Comparison of ENCODE assay signal across 11 cellular contexts in genomic region chr2:18829331-18829902, GRCh38.
DNase-seq lines count a peak whose midpoint lies in the region; FAIRE-seq and TF ChIP-seq lines count a peak whose summit lies in the region.
"Had no signal": no experiment of that assay in that cellular context is flagged by ENCODE, and none has a peak within 500 bp of the region (broad histone marks: within the 10 kb centered on the region; RNA-seq: fewer than 3 reads in every experiment).

No MANE protein-coding gene starts in this region.

- H3K4me1 ChIP-seq in left ventricle myocardium inferior (peaks cover 59% of the 10 kb centered on the region), astrocyte (ENCODE audit: insufficient read depth, low read length) (peaks cover 27% of the 10 kb centered on the region), kidney (ENCODE audit: control insufficient read depth in 1 of 2, insufficient read depth in 1 of 2, low read depth in 1 of 2, low read length in 2 of 2) (no peaks in the 10 kb centered on the region), thyroid gland (peaks cover 9 to 10% of the 10 kb centered on the region in 2 donors)

- no peaks in the 10 kb centered on the region for H3K27me3 Mint-ChIP-seq in astrocyte (ENCODE audit: low read depth, unreplicated experiment)
- no peaks in the 10 kb centered on the region for H3K27me3 Mint-ChIP-seq in activated CD4-positive, alpha-beta T cell treated with anti-CD3 and anti-CD28 coated beads, Interleukin-2, amount 10 ng/mL, durations not matched to agents 24 days and 14 days

- DNase-seq in left ventricle myocardium inferior (no peak), cardiac septum (ENCODE audit: low spot score) (no peak), astrocyte (ENCODE audit: low read depth) (peak; percentile 91), kidney (no peak), thyroid gland (no peak), DMS53 (lab: John Stamatoyannopoulos, UW) (no peak), HEK293T (ENCODE audit: extremely low spot score) (no peak)
- no peak for DNase-seq in activated CD4-positive, alpha-beta T cell treated with anti-CD3 and anti-CD28 coated beads, Interleukin-2, amount 10 ng/mL, durations not matched to agents 24 days and 14 days
- DNase-seq: heart right ventricle, NCI-H1694, substantia nigra had no signal

- intact Hi-C loops in left ventricle myocardium inferior (cut with micrococcal nuclease) (no loop called here), cardiac septum (cut with DNase I) (no loop called here), kidney (cut with DNase I) (no loop called here), thyroid gland (cut with DNase I) (no loop called here)
- intact Hi-C loops in activated CD4-positive, alpha-beta T cell treated with anti-CD3 and anti-CD28 coated beads, Interleukin-2, amount 10 ng/mL, durations not matched to agents 24 days and 14 days (cut with micrococcal nuclease): no loop called here

- H3K36me3 Mint-ChIP-seq in astrocyte (ENCODE audit: low read depth, unreplicated experiment): no peaks in the 10 kb centered on the region
- H3K36me3 Mint-ChIP-seq in activated CD4-positive, alpha-beta T cell treated with anti-CD3 and anti-CD28 coated beads, Interleukin-2, amount 10 ng/mL, durations not matched to agents 24 days and 14 days (ENCODE audit: low read depth): no peaks in the 10 kb centered on the region

- TF ChIP-seq POLR2A in thyroid gland (IDR thresholded peaks at IDR 0.05): no peak

- no peaks in the 10 kb centered on the region for H3K79me2 ChIP-seq in astrocyte (ENCODE audit: insufficient read depth, low read length)

- TF ChIP-seq CTCF in left ventricle myocardium inferior (IDR thresholded peaks at IDR 0.05; ENCODE audit: borderline replicate concordance) (no peak), astrocyte (IDR thresholded peaks at IDR 0.05; ENCODE audit: insufficient read depth, low read depth, low read length) (no peak), kidney (IDR thresholded peaks at IDR 0.05; ENCODE audit: borderline replicate concordance, extremely low read depth, insufficient read depth) (no peak), thyroid gland (IDR thresholded peaks at IDR 0.05) (no peak)

- H3K9ac ChIP-seq in astrocyte (ENCODE audit: low read length) (no peak overlapping the region), kidney (ENCODE audit: low read length in 2 of 2) (no peak overlapping the region)

- no peaks in the 10 kb centered on the region for H3K36me3 ChIP-seq in left ventricle myocardium inferior
- no peaks in the 10 kb centered on the region for H3K36me3 ChIP-seq in astrocyte (ENCODE audit: insufficient read depth, low read length)
- no peaks in the 10 kb centered on the region for H3K36me3 ChIP-seq in kidney (ENCODE audit: control insufficient read depth in 1 of 2, insufficient read depth in 2 of 2, low read length in 2 of 2)
- no peaks in the 10 kb centered on the region for H3K36me3 ChIP-seq in thyroid gland
- H3K36me3 ChIP-seq: heart right ventricle had no signal

- H3K4me2 ChIP-seq in astrocyte (ENCODE audit: low read length): peak overlapping the region; percentile 39

- FAIRE-seq in astrocyte (lab: Jason Lieb, UNC) (peak; percentile 83), kidney (lab: Jason Lieb, UNC) (peak; percentile 21)

- no peaks in the 10 kb centered on the region for H4K20me1 ChIP-seq in astrocyte (ENCODE audit: insufficient read depth, low read length)

- 30 to 34% methylated on average over 4 of the region's 4 CpGs for WGBS in thyroid gland, 2 donors

- H3K27ac Mint-ChIP-seq in astrocyte (ENCODE audit: unreplicated experiment): peak overlapping the region; percentile 76
- no peak overlapping the region for H3K27ac Mint-ChIP-seq in activated CD4-positive, alpha-beta T cell treated with anti-CD3 and anti-CD28 coated beads, Interleukin-2, amount 10 ng/mL, durations not matched to agents 24 days and 14 days

- peaks cover 18% of the 10 kb centered on the region for H3K4me1 Mint-ChIP-seq in astrocyte (ENCODE audit: low read depth, unreplicated experiment)
- no peaks in the 10 kb centered on the region for H3K4me1 Mint-ChIP-seq in activated CD4-positive, alpha-beta T cell treated with anti-CD3 and anti-CD28 coated beads, Interleukin-2, amount 10 ng/mL, durations not matched to agents 24 days and 14 days

- POLR2A ChIA-PET in HEK293T (lab: Yijun Ruan, JAX): no interaction called here

- H2AFZ ChIP-seq in astrocyte (ENCODE audit: low read depth, low read length): no peak overlapping the region

- no peaks in the 10 kb centered on the region for H3K27me3 ChIP-seq in left ventricle myocardium inferior (ENCODE audit: low read depth)
- H3K27me3 ChIP-seq in astrocyte (ENCODE audit: insufficient read depth, low read length): no peaks in the 10 kb centered on the region
- no peaks in the 10 kb centered on the region for H3K27me3 ChIP-seq in thyroid gland
- H3K27me3 ChIP-seq: heart right ventricle had no signal

- H3K9me3 ChIP-seq in left ventricle myocardium inferior (replicated peaks): no peaks in the 10 kb centered on the region
- H3K9me3 ChIP-seq in astrocyte (ENCODE audit: insufficient read depth, low read depth, low read length): no peaks in the 10 kb centered on the region
- no peaks in the 10 kb centered on the region for H3K9me3 ChIP-seq in kidney (ENCODE audit: control insufficient read depth in 1 of 2, low read length in 2 of 2)
- H3K9me3 ChIP-seq in thyroid gland: no peaks in the 10 kb centered on the region
- H3K9me3 ChIP-seq: heart right ventricle had no signal

- no peak overlapping the region for H3K4me3 ChIP-seq in left ventricle myocardium inferior
- no peak overlapping the region for H3K4me3 ChIP-seq in astrocyte (ENCODE audit: insufficient read depth, low read depth, low read length)
- no peak overlapping the region for H3K4me3 ChIP-seq in kidney (ENCODE audit: low read length in 2 of 2)
- H3K4me3 ChIP-seq in thyroid gland (replicated peaks in 1 of 3): no peak overlapping the region
- H3K4me3 ChIP-seq: heart right ventricle had no signal

- H3K27ac ChIP-seq in left ventricle myocardium inferior (replicated peaks): peak overlapping the region; percentile 14
- peak overlapping the region; percentile 35 for H3K27ac ChIP-seq in astrocyte (ENCODE audit: low read depth, low read length)
- no peak overlapping the region for H3K27ac ChIP-seq in kidney (ENCODE audit: low read depth in 2 of 2, low read length in 2 of 2)
- peak overlapping the region; percentile 3 to 12 (median 9) for H3K27ac ChIP-seq in thyroid gland

- CTCF ChIA-PET in HEK293T (lab: Yijun Ruan, JAX): no interaction called here

- H3K4me3 Mint-ChIP-seq in astrocyte (ENCODE audit: unreplicated experiment): peak overlapping the region; percentile 52
- H3K4me3 Mint-ChIP-seq in activated CD4-positive, alpha-beta T cell treated with anti-CD3 and anti-CD28 coated beads, Interleukin-2, amount 10 ng/mL, durations not matched to agents 24 days and 14 days: no peak overlapping the region

- H3K9me3 Mint-ChIP-seq in astrocyte (ENCODE audit: unreplicated experiment): no peaks in the 10 kb centered on the region
- no peaks in the 10 kb centered on the region for H3K9me3 Mint-ChIP-seq in activated CD4-positive, alpha-beta T cell treated with anti-CD3 and anti-CD28 coated beads, Interleukin-2, amount 10 ng/mL, durations not matched to agents 24 days and 14 days

TF ChIP-seq in HEK293T, 16 proteins besides CTCF, POLR2A, EP300 and RAD21:
- no peak for TF ChIP-seq ZNF384 (IDR thresholded peaks at IDR 0.05)
- TF ChIP-seq CTBP1 (IDR thresholded peaks at IDR 0.05; ENCODE audit: borderline replicate concordance): no peak
- no peak for TF ChIP-seq PKNOX1 (IDR thresholded peaks at IDR 0.05)
- no peak for TF ChIP-seq NFRKB (IDR thresholded peaks at IDR 0.05)
- no peak for TF ChIP-seq ARNT (IDR thresholded peaks at IDR 0.05)
- TF ChIP-seq FOXA1 (IDR thresholded peaks at IDR 0.05): no peak
- no peak for TF ChIP-seq BHLHE40 (IDR thresholded peaks at IDR 0.05; ENCODE audit: borderline replicate concordance)
- TF ChIP-seq LEF1 (IDR thresholded peaks at IDR 0.05; ENCODE audit: borderline replicate concordance): no peak
- TF ChIP-seq SUZ12 (IDR thresholded peaks at IDR 0.05): no peak
- no peak for TF ChIP-seq HDGF (IDR thresholded peaks at IDR 0.05; ENCODE audit: borderline replicate concordance)
- no peak for TF ChIP-seq SP1 (IDR thresholded peaks at IDR 0.05)
- TF ChIP-seq FOXK2 (IDR thresholded peaks at IDR 0.05): no peak
- TF ChIP-seq FOXM1 (IDR thresholded peaks at IDR 0.05; ENCODE audit: borderline replicate concordance): no peak
- TF ChIP-seq TARDBP (IDR thresholded peaks at IDR 0.05): no peak
- TF ChIP-seq L3MBTL2 (conservative IDR thresholded peaks at IDR 0.05): no peak
- TF ChIP-seq ELF4 (IDR thresholded peaks at IDR 0.05): no peak
TF ChIP-seq in HEK293T: peak in this region for 0.

Comparison
In these comparisons a context has a peak if more than half of its experiments do, and no peak if none do; other contexts are left out.
1. H3K27ac ChIP-seq: peak in left ventricle myocardium inferior (single experiment), astrocyte (single experiment) and thyroid gland (3 of 3); none in kidney (0 of 2).